ENCODE assay signal across 8 cellular contexts in genomic region chr1:243917863-243918565, GRCh38.
DNase-seq lines count a peak whose midpoint lies in the region; ATAC-seq and TF ChIP-seq lines count a peak whose summit lies in the region.

No MANE protein-coding gene starts in this region.

- peak overlapping the region; percentile 71 for H2AFZ ChIP-seq in ACC112 (ENCODE audit: low read length, unreplicated experiment)

- H3K27ac ChIP-seq in ACC112 (ENCODE audit: low read depth, low read length) (peak overlapping the region; percentile 45), HUES48 (ENCODE audit: low read depth, low read length) (peak overlapping the region; percentile 81), colonic mucosa (no peak overlapping the region)

- H3K79me2 ChIP-seq in ACC112 (ENCODE audit: control insufficient read depth, insufficient read depth, low read length, unreplicated experiment) = no peaks in the 10 kb centered on the region

- DNase-seq in colonic mucosa = no peak
- DNase-seq in mucosa of descending colon = no peak
- DNase-seq in amniotic stem cell (lab: John Stamatoyannopoulos, UW) = no peak
- no peak for DNase-seq in central memory CD4-positive, alpha-beta T cell
- no peak for DNase-seq in NOMO-1 treated with dmso at 0.1 percent for 144 hours (lab: John Stamatoyannopoulos, UW; ENCODE audit: unreplicated experiment)

- ATAC-seq in mucosa of descending colon = peak; percentile 26
- no peak for ATAC-seq in GM18870 (IDR thresholded peaks at IDR 0.05; ENCODE audit: unreplicated experiment)

- intact Hi-C loops in colonic mucosa (cut with DNase I) (no loop called here), mucosa of descending colon (cut with DNase I, micrococcal nuclease) (no loop called here)

- no peaks in the 10 kb centered on the region for H3K36me3 ChIP-seq in ACC112 (ENCODE audit: insufficient read depth, low read length)
- H3K36me3 ChIP-seq in HUES48 (ENCODE audit: control insufficient read depth, insufficient read depth, low read length) = no peaks in the 10 kb centered on the region
- H3K36me3 ChIP-seq in colonic mucosa = no peaks in the 10 kb centered on the region
- H3K36me3 ChIP-seq in mucosa of descending colon (ENCODE audit: low read depth) = no peaks in the 10 kb centered on the region

- H3K4me1 ChIP-seq in ACC112 (ENCODE audit: control insufficient read depth, insufficient read depth, low read length, unreplicated experiment) = peaks cover 17% of the 10 kb centered on the region
- H3K4me1 ChIP-seq in HUES48 (ENCODE audit: control insufficient read depth, insufficient read depth, low read length) = peaks cover 12% of the 10 kb centered on the region
- H3K4me1 ChIP-seq in colonic mucosa = no peaks in the 10 kb centered on the region
- H3K4me1 ChIP-seq in mucosa of descending colon (ENCODE audit: low read depth) = no peaks in the 10 kb centered on the region

- TF ChIP-seq CTCF in colonic mucosa (IDR thresholded peaks at IDR 0.05) (no peak), mucosa of descending colon (IDR thresholded peaks at IDR 0.05) (no peak)

- H3K9me3 ChIP-seq in HUES48 (ENCODE audit: control insufficient read depth, insufficient read depth, low read length) (no peaks in the 10 kb centered on the region), colonic mucosa (no peaks in the 10 kb centered on the region), mucosa of descending colon (no peaks in the 10 kb centered on the region)

- H3K27me3 ChIP-seq in ACC112 (ENCODE audit: insufficient read depth, low read length) (no peaks in the 10 kb centered on the region), HUES48 (ENCODE audit: control insufficient read depth, insufficient read depth, low read length) (peaks cover 44% of the 10 kb centered on the region), colonic mucosa (peaks cover 4% of the 10 kb centered on the region)

- H3K4me3 ChIP-seq in ACC112 (ENCODE audit: low read depth, low read length) (peak overlapping the region; percentile 79), HUES48 (ENCODE audit: low read depth, low read length) (peak overlapping the region; percentile 69), colonic mucosa (peak overlapping the region; percentile 34), mucosa of descending colon (no peak overlapping the region)

- no peak overlapping the region for H3K9ac ChIP-seq in HUES48 (ENCODE audit: low read depth, low read length)
- peak overlapping the region in 1 of 2 donors; percentile 14 for H3K9ac ChIP-seq in colonic mucosa (ENCODE audit: low read depth in 2 of 2, low read length in 2 of 2)
